ENCODE assay signal across 1 cellular context in the genomic region with DNA sequence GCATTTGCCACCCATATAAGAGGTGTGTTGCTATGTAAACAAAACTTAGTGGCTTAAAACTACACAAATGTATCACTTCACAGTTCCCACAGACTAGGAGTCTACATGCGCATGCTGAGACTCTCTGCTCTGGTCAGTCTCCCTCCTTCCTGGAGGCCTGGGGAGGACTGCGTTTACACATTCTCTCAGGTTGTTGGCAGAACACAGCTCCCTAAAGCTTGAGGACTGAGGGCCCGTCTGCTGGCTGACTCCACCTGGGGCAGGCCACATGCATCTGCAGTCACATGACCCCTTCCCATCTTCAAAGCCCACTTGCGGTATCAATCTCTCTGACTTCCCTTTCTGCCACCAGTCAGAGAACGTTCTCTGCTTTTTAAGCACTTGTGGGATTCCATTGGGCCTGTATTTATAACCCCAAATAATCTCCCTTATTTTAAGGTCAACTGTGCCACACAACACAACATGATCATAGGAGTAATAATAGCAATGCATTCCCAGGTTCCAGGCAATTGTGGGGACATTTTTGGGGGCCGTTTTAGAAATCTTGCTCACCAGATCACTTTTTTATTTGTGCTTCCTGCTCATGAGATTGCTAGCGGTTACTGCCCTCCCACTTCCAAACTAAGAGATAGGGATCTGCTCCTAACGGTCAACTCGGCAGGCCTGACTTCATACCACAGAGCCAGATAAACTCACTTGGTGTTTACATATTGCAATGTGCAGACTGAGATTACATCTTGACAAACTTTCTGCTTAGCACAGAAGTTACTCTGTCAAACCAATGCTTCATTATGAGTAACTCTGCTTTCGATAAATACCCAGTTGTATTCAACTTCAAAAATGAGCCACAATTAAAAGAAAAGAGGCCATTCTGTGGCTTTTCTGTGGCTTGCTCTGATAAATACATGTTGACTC.
TF ChIP-seq lines count a peak whose summit lies in the region.

No MANE protein-coding gene starts in this region.

TF ChIP-seq in HepG2, 621 proteins besides CTCF, POLR2A, EP300 and RAD21 (continued from another document and continues in another):
- TF ChIP-seq, protein P1, sequence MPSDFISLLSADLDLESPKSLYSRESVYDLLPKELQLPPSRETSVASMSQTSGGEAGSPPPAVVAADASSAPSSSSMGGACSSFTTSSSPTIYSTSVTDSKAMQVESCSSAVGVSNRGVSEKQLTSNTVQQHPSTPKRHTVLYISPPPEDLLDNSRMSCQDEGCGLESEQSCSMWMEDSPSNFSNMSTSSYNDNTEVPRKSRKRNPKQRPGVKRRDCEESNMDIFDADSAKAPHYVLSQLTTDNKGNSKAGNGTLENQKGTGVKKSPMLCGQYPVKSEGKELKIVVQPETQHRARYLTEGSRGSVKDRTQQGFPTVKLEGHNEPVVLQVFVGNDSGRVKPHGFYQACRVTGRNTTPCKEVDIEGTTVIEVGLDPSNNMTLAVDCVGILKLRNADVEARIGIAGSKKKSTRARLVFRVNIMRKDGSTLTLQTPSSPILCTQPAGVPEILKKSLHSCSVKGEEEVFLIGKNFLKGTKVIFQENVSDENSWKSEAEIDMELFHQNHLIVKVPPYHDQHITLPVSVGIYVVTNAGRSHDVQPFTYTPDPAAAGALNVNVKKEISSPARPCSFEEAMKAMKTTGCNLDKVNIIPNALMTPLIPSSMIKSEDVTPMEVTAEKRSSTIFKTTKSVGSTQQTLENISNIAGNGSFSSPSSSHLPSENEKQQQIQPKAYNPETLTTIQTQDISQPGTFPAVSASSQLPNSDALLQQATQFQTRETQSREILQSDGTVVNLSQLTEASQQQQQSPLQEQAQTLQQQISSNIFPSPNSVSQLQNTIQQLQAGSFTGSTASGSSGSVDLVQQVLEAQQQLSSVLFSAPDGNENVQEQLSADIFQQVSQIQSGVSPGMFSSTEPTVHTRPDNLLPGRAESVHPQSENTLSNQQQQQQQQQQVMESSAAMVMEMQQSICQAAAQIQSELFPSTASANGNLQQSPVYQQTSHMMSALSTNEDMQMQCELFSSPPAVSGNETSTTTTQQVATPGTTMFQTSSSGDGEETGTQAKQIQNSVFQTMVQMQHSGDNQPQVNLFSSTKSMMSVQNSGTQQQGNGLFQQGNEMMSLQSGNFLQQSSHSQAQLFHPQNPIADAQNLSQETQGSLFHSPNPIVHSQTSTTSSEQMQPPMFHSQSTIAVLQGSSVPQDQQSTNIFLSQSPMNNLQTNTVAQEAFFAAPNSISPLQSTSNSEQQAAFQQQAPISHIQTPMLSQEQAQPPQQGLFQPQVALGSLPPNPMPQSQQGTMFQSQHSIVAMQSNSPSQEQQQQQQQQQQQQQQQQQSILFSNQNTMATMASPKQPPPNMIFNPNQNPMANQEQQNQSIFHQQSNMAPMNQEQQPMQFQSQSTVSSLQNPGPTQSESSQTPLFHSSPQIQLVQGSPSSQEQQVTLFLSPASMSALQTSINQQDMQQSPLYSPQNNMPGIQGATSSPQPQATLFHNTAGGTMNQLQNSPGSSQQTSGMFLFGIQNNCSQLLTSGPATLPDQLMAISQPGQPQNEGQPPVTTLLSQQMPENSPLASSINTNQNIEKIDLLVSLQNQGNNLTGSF (CRISPR knock-in tag; IDR thresholded peaks at IDR 0.05), result no peak
- TF ChIP-seq, protein P2, sequence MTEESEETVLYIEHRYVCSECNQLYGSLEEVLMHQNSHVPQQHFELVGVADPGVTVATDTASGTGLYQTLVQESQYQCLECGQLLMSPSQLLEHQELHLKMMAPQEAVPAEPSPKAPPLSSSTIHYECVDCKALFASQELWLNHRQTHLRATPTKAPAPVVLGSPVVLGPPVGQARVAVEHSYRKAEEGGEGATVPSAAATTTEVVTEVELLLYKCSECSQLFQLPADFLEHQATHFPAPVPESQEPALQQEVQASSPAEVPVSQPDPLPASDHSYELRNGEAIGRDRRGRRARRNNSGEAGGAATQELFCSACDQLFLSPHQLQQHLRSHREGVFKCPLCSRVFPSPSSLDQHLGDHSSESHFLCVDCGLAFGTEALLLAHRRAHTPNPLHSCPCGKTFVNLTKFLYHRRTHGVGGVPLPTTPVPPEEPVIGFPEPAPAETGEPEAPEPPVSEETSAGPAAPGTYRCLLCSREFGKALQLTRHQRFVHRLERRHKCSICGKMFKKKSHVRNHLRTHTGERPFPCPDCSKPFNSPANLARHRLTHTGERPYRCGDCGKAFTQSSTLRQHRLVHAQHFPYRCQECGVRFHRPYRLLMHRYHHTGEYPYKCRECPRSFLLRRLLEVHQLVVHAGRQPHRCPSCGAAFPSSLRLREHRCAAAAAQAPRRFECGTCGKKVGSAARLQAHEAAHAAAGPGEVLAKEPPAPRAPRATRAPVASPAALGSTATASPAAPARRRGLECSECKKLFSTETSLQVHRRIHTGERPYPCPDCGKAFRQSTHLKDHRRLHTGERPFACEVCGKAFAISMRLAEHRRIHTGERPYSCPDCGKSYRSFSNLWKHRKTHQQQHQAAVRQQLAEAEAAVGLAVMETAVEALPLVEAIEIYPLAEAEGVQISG (CRISPR knock-in tag; IDR thresholded peaks at IDR 0.05), result no peak
- TF ChIP-seq ZNF121 (CRISPR knock-in tag; IDR thresholded peaks at IDR 0.05) (no peak), ZNF546 (CRISPR knock-in tag; conservative IDR thresholded peaks at IDR 0.05) (no peak), ZNF567 (CRISPR knock-in tag; IDR thresholded peaks at IDR 0.05; ENCODE audit: borderline replicate concordance) (no peak), ZFYVE20 (CRISPR knock-in tag; IDR thresholded peaks at IDR 0.05; ENCODE audit: borderline replicate concordance, low read depth) (no peak), CBX2 (IDR thresholded peaks at IDR 0.05; ENCODE audit: low read depth, low read length) (no peak), CBX2 (CRISPR knock-in tag; IDR thresholded peaks at IDR 0.05; ENCODE audit: low read depth) (no peak), RAD51 (IDR thresholded peaks at IDR 0.05; ENCODE audit: borderline replicate concordance) (peak; percentile 58), ZNF772 (CRISPR knock-in tag; IDR thresholded peaks at IDR 0.05) (no peak), RFXANK (CRISPR knock-in tag; IDR thresholded peaks at IDR 0.05) (no peak), ZKSCAN8 (CRISPR knock-in tag; IDR thresholded peaks at IDR 0.05; ENCODE audit: borderline replicate concordance) (peak; percentile 53; the same call in 1 of the 2 replicates), ZNF251 (CRISPR knock-in tag; IDR thresholded peaks at IDR 0.05) (no peak), MIER3 (CRISPR knock-in tag; IDR thresholded peaks at IDR 0.05; ENCODE audit: borderline replicate concordance) (peak; percentile 65; the same call in 1 of the 2 replicates), LCORL (IDR thresholded peaks at IDR 0.05) (no peak), LCORL (CRISPR knock-in tag; IDR thresholded peaks at IDR 0.05) (0 out of 2 replicates have a peak, but pooled peaks have one; percentile 52), DPF2 (CRISPR knock-in tag; IDR thresholded peaks at IDR 0.05; ENCODE audit: borderline replicate concordance, low read depth) (no peak), AGO1 (IDR thresholded peaks at IDR 0.05; ENCODE audit: low read depth, low read length, poor library complexity, severe bottlenecking) (no peak), YEATS4 (CRISPR knock-in tag; IDR thresholded peaks at IDR 0.05; ENCODE audit: borderline replicate concordance) (no peak), ZBTB7B (CRISPR knock-in tag; IDR thresholded peaks at IDR 0.05) (no peak), ZFX (CRISPR knock-in tag; IDR thresholded peaks at IDR 0.05; ENCODE audit: low read depth) (peak; percentile 54; the same call in 1 of the 2 replicates), SIX4 (CRISPR knock-in tag; IDR thresholded peaks at IDR 0.05) (no peak), ISL2 (CRISPR knock-in tag; IDR thresholded peaks at IDR 0.05) (0 out of 2 replicates have a peak, but pooled peaks have one; percentile 22), GTF3A (CRISPR knock-in tag; conservative IDR thresholded peaks at IDR 0.05) (no peak), REL (CRISPR knock-in tag; conservative IDR thresholded peaks at IDR 0.05) (no peak), ZNF709 (CRISPR knock-in tag; IDR thresholded peaks at IDR 0.05) (no peak), SNRNP70 (IDR thresholded peaks at IDR 0.05; ENCODE audit: low read depth, low read length) (no peak), ZNF225 (CRISPR knock-in tag; IDR thresholded peaks at IDR 0.05) (no peak), ZNF589 (CRISPR knock-in tag; conservative IDR thresholded peaks at IDR 0.05) (no peak), CHD4 (IDR thresholded peaks at IDR 0.05; ENCODE audit: borderline replicate concordance, low read length) (no peak), FOXJ3 (CRISPR knock-in tag; IDR thresholded peaks at IDR 0.05; ENCODE audit: borderline replicate concordance) (peak; percentile 66; the same call in 1 of the 2 replicates), SPEN (CRISPR knock-in tag; IDR thresholded peaks at IDR 0.05; ENCODE audit: low read depth) (no peak), SAFB2 (CRISPR knock-in tag; IDR thresholded peaks at IDR 0.05; ENCODE audit: borderline replicate concordance, low read depth) (no peak), ZBTB21 (CRISPR knock-in tag; IDR thresholded peaks at IDR 0.05) (no peak)
- TF ChIP-seq, protein P3, sequence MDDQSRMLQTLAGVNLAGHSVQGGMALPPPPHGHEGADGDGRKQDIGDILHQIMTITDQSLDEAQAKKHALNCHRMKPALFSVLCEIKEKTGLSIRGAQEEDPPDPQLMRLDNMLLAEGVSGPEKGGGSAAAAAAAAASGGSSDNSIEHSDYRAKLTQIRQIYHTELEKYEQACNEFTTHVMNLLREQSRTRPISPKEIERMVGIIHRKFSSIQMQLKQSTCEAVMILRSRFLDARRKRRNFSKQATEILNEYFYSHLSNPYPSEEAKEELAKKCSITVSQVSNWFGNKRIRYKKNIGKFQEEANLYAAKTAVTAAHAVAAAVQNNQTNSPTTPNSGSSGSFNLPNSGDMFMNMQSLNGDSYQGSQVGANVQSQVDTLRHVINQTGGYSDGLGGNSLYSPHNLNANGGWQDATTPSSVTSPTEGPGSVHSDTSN (CRISPR knock-in tag; IDR thresholded peaks at IDR 0.05; ENCODE audit: borderline replicate concordance), result no peak
- TF ChIP-seq, protein P4, sequence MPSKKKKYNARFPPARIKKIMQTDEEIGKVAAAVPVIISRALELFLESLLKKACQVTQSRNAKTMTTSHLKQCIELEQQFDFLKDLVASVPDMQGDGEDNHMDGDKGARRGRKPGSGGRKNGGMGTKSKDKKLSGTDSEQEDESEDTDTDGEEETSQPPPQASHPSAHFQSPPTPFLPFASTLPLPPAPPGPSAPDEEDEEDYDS (CRISPR knock-in tag; IDR thresholded peaks at IDR 0.05), result no peak
- TF ChIP-seq, protein P5, sequence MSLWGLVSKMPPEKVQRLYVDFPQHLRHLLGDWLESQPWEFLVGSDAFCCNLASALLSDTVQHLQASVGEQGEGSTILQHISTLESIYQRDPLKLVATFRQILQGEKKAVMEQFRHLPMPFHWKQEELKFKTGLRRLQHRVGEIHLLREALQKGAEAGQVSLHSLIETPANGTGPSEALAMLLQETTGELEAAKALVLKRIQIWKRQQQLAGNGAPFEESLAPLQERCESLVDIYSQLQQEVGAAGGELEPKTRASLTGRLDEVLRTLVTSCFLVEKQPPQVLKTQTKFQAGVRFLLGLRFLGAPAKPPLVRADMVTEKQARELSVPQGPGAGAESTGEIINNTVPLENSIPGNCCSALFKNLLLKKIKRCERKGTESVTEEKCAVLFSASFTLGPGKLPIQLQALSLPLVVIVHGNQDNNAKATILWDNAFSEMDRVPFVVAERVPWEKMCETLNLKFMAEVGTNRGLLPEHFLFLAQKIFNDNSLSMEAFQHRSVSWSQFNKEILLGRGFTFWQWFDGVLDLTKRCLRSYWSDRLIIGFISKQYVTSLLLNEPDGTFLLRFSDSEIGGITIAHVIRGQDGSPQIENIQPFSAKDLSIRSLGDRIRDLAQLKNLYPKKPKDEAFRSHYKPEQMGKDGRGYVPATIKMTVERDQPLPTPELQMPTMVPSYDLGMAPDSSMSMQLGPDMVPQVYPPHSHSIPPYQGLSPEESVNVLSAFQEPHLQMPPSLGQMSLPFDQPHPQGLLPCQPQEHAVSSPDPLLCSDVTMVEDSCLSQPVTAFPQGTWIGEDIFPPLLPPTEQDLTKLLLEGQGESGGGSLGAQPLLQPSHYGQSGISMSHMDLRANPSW (CRISPR knock-in tag; IDR thresholded peaks at IDR 0.05; ENCODE audit: borderline replicate concordance), result peak; percentile 53; the same call in 1 of the 2 replicates
- TF ChIP-seq, protein P6, sequence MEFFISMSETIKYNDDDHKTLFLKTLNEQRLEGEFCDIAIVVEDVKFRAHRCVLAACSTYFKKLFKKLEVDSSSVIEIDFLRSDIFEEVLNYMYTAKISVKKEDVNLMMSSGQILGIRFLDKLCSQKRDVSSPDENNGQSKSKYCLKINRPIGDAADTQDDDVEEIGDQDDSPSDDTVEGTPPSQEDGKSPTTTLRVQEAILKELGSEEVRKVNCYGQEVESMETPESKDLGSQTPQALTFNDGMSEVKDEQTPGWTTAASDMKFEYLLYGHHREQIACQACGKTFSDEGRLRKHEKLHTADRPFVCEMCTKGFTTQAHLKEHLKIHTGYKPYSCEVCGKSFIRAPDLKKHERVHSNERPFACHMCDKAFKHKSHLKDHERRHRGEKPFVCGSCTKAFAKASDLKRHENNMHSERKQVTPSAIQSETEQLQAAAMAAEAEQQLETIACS (CRISPR knock-in tag; IDR thresholded peaks at IDR 0.05), result no peak
- TF ChIP-seq, protein P7, sequence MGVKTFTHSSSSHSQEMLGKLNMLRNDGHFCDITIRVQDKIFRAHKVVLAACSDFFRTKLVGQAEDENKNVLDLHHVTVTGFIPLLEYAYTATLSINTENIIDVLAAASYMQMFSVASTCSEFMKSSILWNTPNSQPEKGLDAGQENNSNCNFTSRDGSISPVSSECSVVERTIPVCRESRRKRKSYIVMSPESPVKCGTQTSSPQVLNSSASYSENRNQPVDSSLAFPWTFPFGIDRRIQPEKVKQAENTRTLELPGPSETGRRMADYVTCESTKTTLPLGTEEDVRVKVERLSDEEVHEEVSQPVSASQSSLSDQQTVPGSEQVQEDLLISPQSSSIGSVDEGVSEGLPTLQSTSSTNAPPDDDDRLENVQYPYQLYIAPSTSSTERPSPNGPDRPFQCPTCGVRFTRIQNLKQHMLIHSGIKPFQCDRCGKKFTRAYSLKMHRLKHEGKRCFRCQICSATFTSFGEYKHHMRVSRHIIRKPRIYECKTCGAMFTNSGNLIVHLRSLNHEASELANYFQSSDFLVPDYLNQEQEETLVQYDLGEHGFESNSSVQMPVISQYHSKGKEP (CRISPR knock-in tag; IDR thresholded peaks at IDR 0.05), result no peak
- TF ChIP-seq, protein P8, sequence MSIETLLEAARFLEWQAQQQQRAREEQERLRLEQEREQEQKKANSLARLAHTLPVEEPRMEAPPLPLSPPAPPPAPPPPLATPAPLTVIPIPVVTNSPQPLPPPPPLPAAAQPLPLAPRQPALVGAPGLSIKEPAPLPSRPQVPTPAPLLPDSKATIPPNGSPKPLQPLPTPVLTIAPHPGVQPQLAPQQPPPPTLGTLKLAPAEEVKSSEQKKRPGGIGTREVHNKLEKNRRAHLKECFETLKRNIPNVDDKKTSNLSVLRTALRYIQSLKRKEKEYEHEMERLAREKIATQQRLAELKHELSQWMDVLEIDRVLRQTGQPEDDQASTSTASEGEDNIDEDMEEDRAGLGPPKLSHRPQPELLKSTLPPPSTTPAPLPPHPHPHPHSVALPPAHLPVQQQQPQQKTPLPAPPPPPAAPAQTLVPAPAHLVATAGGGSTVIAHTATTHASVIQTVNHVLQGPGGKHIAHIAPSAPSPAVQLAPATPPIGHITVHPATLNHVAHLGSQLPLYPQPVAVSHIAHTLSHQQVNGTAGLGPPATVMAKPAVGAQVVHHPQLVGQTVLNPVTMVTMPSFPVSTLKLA (IDR thresholded peaks at IDR 0.05), result no peak
- TF ChIP-seq, protein P9, sequence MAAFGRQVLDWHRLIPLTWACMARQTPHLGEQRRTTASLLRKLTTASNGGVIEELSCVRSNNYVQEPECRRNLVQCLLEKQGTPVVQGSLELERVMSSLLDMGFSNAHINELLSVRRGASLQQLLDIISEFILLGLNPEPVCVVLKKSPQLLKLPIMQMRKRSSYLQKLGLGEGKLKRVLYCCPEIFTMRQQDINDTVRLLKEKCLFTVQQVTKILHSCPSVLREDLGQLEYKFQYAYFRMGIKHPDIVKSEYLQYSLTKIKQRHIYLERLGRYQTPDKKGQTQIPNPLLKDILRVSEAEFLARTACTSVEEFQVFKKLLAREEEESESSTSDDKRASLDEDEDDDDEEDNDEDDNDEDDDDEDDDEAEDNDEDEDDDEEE (CRISPR knock-in tag; IDR thresholded peaks at IDR 0.05), result no peak
